Comparison of ENCODE assay signal across 31 cellular contexts in the genomic region with DNA sequence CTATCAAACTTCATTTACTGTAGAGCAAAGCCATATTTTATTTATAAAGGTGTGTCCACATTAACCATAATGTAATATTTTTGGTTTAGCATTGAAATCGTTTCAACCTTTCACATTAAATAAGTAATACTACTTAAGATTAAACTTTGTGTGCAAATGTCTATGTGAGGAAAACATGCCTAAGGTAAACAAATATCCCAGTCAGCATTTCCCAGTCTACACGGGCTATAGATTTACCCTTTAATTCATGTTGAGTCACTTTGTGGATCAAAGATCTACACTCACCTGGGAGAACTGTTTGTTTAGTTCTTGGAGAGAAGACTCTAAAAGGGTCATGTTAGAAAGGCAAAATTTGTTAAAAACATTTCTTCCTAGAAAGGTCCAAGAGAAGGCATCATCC.
"Had no signal": no experiment of that assay in that cellular context is flagged by ENCODE, and none has a peak within 500 bp of the region (broad histone marks: within the 10 kb centered on the region; RNA-seq: fewer than 3 reads in every experiment).

No MANE protein-coding gene starts in this region.

- H3K27me3 Mint-ChIP-seq: progenitor cell of endocrine pancreas; stimulated activated memory B cell treated with anti-CD40 and anti-IgM and Interleukin-4, amounts not matched to agents 10 μg/mL and 1 μg/mL and 100 μg/mL, for 72 hours; stimulated activated naive CD8-positive, alpha-beta T cell treated with anti-CD3 and anti-CD28 coated beads, Interleukin-15, amount 100 ng/mL, for 72 hours; type B pancreatic cell had no signal

- ATAC-seq: natural killer cell; psoas muscle; right cardiac atrium; sciatic nerve; stimulated activated memory B cell treated with anti-CD40 and anti-IgM and Interleukin-4, amounts not matched to agents 10 μg/mL and 1 μg/mL and 100 μg/mL, for 72 hours; stimulated activated naive CD8-positive, alpha-beta T cell treated with anti-CD3 and anti-CD28 coated beads, Interleukin-15, amount 100 ng/mL, for 72 hours; stimulated activated naive CD8-positive, alpha-beta T cell treated with anti-CD3 and anti-CD28 coated beads, Interleukin-15, Interleukin-2, amounts not matched to agents 100 U/mL and 50 U/mL, for 24 hours; upper lobe of right lung had no signal

- H3K36me3 Mint-ChIP-seq: natural killer cell; neural progenitor cell; stimulated activated memory B cell treated with anti-CD40 and anti-IgM and Interleukin-4, amounts not matched to agents 10 μg/mL and 1 μg/mL and 100 μg/mL, for 72 hours; type B pancreatic cell had no signal

- H3K4me1 ChIP-seq: neural progenitor cell, parathyroid adenoma, psoas muscle, spleen, suprapubic skin, testis, tibial artery, transverse colon, upper lobe of right lung, uterus had no signal

- H3K9ac ChIP-seq: neural progenitor cell, parathyroid adenoma had no signal

- H3K4me2 ChIP-seq: neural progenitor cell, smooth muscle cell had no signal

- H3K27me3 ChIP-seq: neural progenitor cell, ovary, spleen, suprapubic skin, testis, tibial artery, transverse colon, upper lobe of right lung, uterus had no signal

- H3K79me2 ChIP-seq: parathyroid adenoma had no signal

- H2AFZ ChIP-seq: neural progenitor cell, parathyroid adenoma had no signal

- H3K36me3 ChIP-seq: neural progenitor cell, ovary, spleen, tibial artery, transverse colon, upper lobe of right lung, uterus had no signal

- DNase-seq: natural killer cell; occipital lobe; ovary; posterior cingulate gyrus; psoas muscle; right cardiac atrium; spleen; stimulated activated CD4-positive, alpha-beta T cell treated with anti-CD3 and anti-CD28 coated beads, Interleukin-12 subunit alpha, Interleukin-12 subunit beta, amount 100 ng/mL, for 4 hours; stimulated activated CD4-positive, alpha-beta T cell treated with anti-CD3 and anti-CD28 coated beads, Interleukin-1b, Interleukin-23, amount 100 ng/mL, for 48 hours; stimulated activated CD4-positive, alpha-beta T cell treated with anti-CD3 and anti-CD28 coated beads, Interleukin-4, amount 100 ng/mL, for 1 hour; stimulated activated CD4-positive, alpha-beta T cell treated with anti-CD3 and anti-CD28 coated beads, Interleukin-4, amount 100 ng/mL, for 4 hours; stimulated activated CD8-positive, alpha-beta memory T cell treated with anti-CD3 and anti-CD28 coated beads, Interleukin-4, amount 100 ng/mL, for 48 hours; stimulated activated naive CD4-positive, alpha-beta T cell; stimulated activated naive CD8-positive, alpha-beta T cell treated with anti-CD3 and anti-CD28 coated beads, Interleukin-15, amount 100 ng/mL, for 72 hours; stimulated activated naive CD8-positive, alpha-beta T cell treated with anti-CD3 and anti-CD28 coated beads, Interleukin-15, Interleukin-2, amounts not matched to agents 100 U/mL and 50 U/mL, for 24 hours; substantia nigra; testis; tibial artery; transverse colon; upper lobe of right lung; uterus had no signal

- H3K4me3 ChIP-seq: neural progenitor cell, ovary, psoas muscle, skin epidermis, smooth muscle cell, spleen, suprapubic skin, testis, tibial artery, transverse colon, upper lobe of right lung, uterus had no signal

- H3K27ac Mint-ChIP-seq: natural killer cell; nephron; neural progenitor cell; progenitor cell of endocrine pancreas; stimulated activated memory B cell treated with anti-CD40 and anti-IgM and Interleukin-4, amounts not matched to agents 10 μg/mL and 1 μg/mL and 100 μg/mL, for 72 hours; type B pancreatic cell had no signal

- H3K9me3 ChIP-seq: ovary, psoas muscle, suprapubic skin, testis, transverse colon, upper lobe of right lung, uterus had no signal

- H3K4me1 Mint-ChIP-seq: natural killer cell; nephron; neural progenitor cell; stimulated activated memory B cell treated with anti-CD40 and anti-IgM and Interleukin-4, amounts not matched to agents 10 μg/mL and 1 μg/mL and 100 μg/mL, for 72 hours; stimulated activated naive CD8-positive, alpha-beta T cell treated with anti-CD3 and anti-CD28 coated beads, Interleukin-15, amount 100 ng/mL, for 72 hours had no signal

- H3K4me3 Mint-ChIP-seq: natural killer cell; nephron; neural progenitor cell; stimulated activated memory B cell treated with anti-CD40 and anti-IgM and Interleukin-4, amounts not matched to agents 10 μg/mL and 1 μg/mL and 100 μg/mL, for 72 hours; stimulated activated naive CD8-positive, alpha-beta T cell treated with anti-CD3 and anti-CD28 coated beads, Interleukin-15, amount 100 ng/mL, for 72 hours; type B pancreatic cell had no signal

- H3K27ac ChIP-seq: neural progenitor cell, ovary, parathyroid adenoma, psoas muscle, skin epidermis, spleen, suprapubic skin, testis, tibial artery, transverse colon, upper lobe of right lung, uterus had no signal
